Comparison of ENCODE assay signal across 8 cellular contexts in the genomic region with DNA sequence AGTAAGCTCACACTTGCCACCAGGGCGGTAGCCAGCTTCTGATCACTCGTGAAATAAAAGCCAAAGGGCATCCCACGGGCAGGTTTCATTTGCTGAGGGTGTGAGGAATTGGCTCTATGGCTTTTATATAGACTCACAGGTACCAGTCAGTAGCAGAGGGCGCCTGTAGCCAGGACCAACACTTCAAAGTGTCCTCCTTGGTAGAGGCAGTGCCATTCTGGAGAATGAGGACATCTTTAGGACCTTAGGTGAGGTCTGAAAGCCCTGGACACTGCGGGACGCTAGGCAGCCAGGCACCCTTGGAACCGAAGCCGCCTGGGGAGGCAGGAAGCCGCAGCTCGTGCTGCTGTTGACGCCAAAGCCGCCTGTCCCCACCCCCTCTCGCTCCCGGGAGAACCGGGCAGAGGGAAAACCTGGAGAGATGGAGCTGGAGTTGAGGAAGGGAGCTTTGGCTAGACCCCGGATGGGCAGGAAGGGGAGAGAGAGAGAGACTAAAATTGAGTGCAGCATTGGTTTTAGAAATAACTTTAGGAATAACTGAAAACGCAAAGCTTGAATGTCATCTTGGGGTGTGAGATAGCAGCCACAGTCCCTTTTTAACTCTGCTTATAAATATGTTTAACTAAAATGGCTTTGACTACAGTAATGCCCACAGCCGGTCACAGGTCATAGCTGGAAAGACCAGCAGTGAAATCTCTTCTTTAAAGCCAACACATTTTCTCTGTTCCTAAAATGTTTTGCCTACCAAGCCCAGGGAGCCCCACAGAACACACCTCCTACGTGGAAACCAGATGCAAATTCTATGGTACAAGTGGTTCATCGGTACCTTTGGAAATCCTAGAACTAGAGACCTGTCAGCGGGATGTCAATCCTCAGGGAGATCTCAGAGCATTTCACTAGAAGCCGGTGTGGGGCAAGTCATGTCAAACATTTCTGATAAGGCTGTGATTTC.
DNase-seq lines count a peak whose midpoint lies in the region; ATAC-seq and TF ChIP-seq lines count a peak whose summit lies in the region.

No MANE protein-coding gene starts in this region.

- ATAC-seq in activated T-cell treated with anti-CD3 and anti-CD28 coated beads, Interleukin-2, amount 50 U/mL, for 4 hours = peak; percentile 35 to 55
- ATAC-seq in naive thymus-derived CD4-positive, alpha-beta T cell = peak; percentile 10
- ATAC-seq in GM19395 (IDR thresholded peaks at IDR 0.05; ENCODE audit: unreplicated experiment) = no peak

- H3K4me1 Mint-ChIP-seq in activated T-cell treated with anti-CD3 and anti-CD28 coated beads, Interleukin-2, amount 50 U/mL, for 4 hours (ENCODE audit: low read depth) = peaks cover 6% of the 10 kb centered on the region
- peaks cover 2 to 7% (median 5%) of the 10 kb centered on the region in 7 donors for H3K4me1 Mint-ChIP-seq in naive thymus-derived CD4-positive, alpha-beta T cell
- peaks cover 13% of the 10 kb centered on the region for H3K4me1 Mint-ChIP-seq in type B pancreatic cell (ENCODE audit: unreplicated experiment)

- H3K4me3 Mint-ChIP-seq in activated T-cell treated with anti-CD3 and anti-CD28 coated beads, Interleukin-2, amount 50 U/mL, for 4 hours = peak overlapping the region; percentile 54
- H3K4me3 Mint-ChIP-seq in naive thymus-derived CD4-positive, alpha-beta T cell = peak overlapping the region; percentile 6 to 72 (median 58)
- H3K4me3 Mint-ChIP-seq in type B pancreatic cell = peak overlapping the region; percentile 86

- H3K27ac ChIP-seq in naive thymus-derived CD4-positive, alpha-beta T cell (ENCODE audit: low read depth, low read length) = no peak overlapping the region

- no peaks in the 10 kb centered on the region for H3K36me3 ChIP-seq in ES-I3 (ENCODE audit: insufficient read depth, low read length)
- no peaks in the 10 kb centered on the region for H3K36me3 ChIP-seq in naive thymus-derived CD4-positive, alpha-beta T cell (ENCODE audit: control insufficient read depth in 2 of 3, insufficient read depth in 3 of 3, low read length in 3 of 3)

- H3K27ac Mint-ChIP-seq in naive thymus-derived CD4-positive, alpha-beta T cell = no peak overlapping the region
- peak overlapping the region; percentile 60 for H3K27ac Mint-ChIP-seq in type B pancreatic cell

- POLR2A ChIA-PET in naive thymus-derived CD4-positive, alpha-beta T cell (lab: Charles Lee) = no interaction called here

- no peaks in the 10 kb centered on the region for H3K36me3 Mint-ChIP-seq in activated T-cell treated with anti-CD3 and anti-CD28 coated beads, Interleukin-2, amount 50 U/mL, for 4 hours (ENCODE audit: insufficient read depth)
- no peaks in the 10 kb centered on the region for H3K36me3 Mint-ChIP-seq in naive thymus-derived CD4-positive, alpha-beta T cell
- no peaks in the 10 kb centered on the region for H3K36me3 Mint-ChIP-seq in type B pancreatic cell

- H3K9me3 Mint-ChIP-seq in activated T-cell treated with anti-CD3 and anti-CD28 coated beads, Interleukin-2, amount 50 U/mL, for 4 hours = peaks cover 4% of the 10 kb centered on the region
- H3K9me3 Mint-ChIP-seq in naive thymus-derived CD4-positive, alpha-beta T cell = peaks cover 0 to 11% (median 3%) of the 10 kb centered on the region in 11 donors
- H3K9me3 Mint-ChIP-seq in type B pancreatic cell = no peaks in the 10 kb centered on the region

- H3K27me3 Mint-ChIP-seq in activated T-cell treated with anti-CD3 and anti-CD28 coated beads, Interleukin-2, amount 50 U/mL, for 4 hours (ENCODE audit: low read depth) = peaks cover 34% of the 10 kb centered on the region
- peaks cover 34 to 67% (median 43%) of the 10 kb centered on the region in 5 donors for H3K27me3 Mint-ChIP-seq in naive thymus-derived CD4-positive, alpha-beta T cell
- H3K27me3 Mint-ChIP-seq in type B pancreatic cell = no peaks in the 10 kb centered on the region

- H3K4me1 ChIP-seq in ES-I3 (ENCODE audit: insufficient read depth, low read length) = peaks cover 12% of the 10 kb centered on the region
- no peaks in the 10 kb centered on the region for H3K4me1 ChIP-seq in naive thymus-derived CD4-positive, alpha-beta T cell (ENCODE audit: control insufficient read depth in 2 of 2, insufficient read depth in 2 of 2, low read length in 2 of 2)

- intact Hi-C loops in naive thymus-derived CD4-positive, alpha-beta T cell (cut with micrococcal nuclease) = no loop called here

- TF ChIP-seq CTCF in fibroblast of villous mesenchyme (IDR thresholded peaks at IDR 0.05; ENCODE audit: insufficient read depth, low read depth, low read length) = no peak
- no peak for TF ChIP-seq CTCF in type B pancreatic cell (conservative IDR thresholded peaks at IDR 0.05)

- H3K4me3 ChIP-seq in fibroblast of villous mesenchyme (ENCODE audit: low read depth, low read length) = peak overlapping the region; percentile 36
- no peak overlapping the region for H3K4me3 ChIP-seq in naive thymus-derived CD4-positive, alpha-beta T cell (ENCODE audit: low read length)

- H3K9me3 ChIP-seq in ES-I3 (ENCODE audit: control insufficient read depth, insufficient read depth, low read length) = no peaks in the 10 kb centered on the region
- H3K9me3 ChIP-seq in naive thymus-derived CD4-positive, alpha-beta T cell (ENCODE audit: control insufficient read depth in 2 of 3, low read length in 3 of 3) = no peaks in the 10 kb centered on the region

- DNase-seq in NCI-H2029 (lab: John Stamatoyannopoulos, UW) (peak; percentile 88), fibroblast of villous mesenchyme (ENCODE audit: low read depth) (peak; percentile 91), type B pancreatic cell (ENCODE audit: extremely low spot score, unreplicated experiment) (peak; percentile 82), GOT3 (lab: John Stamatoyannopoulos, UW) (no peak)
- DNase-seq in activated T-cell treated with anti-CD3 and anti-CD28 coated beads, Interleukin-2, amount 50 U/mL, for 4 hours = no peak
- peak in 3 of 9 donors; percentile 6 to 27 (median 6) for DNase-seq in naive thymus-derived CD4-positive, alpha-beta T cell

- H3K9ac ChIP-seq in ES-I3 (ENCODE audit: low read depth, low read length) = peak overlapping the region; percentile 46; the same call in 1 of the 2 replicates

- H3K27me3 ChIP-seq in naive thymus-derived CD4-positive, alpha-beta T cell (ENCODE audit: control insufficient read depth in 2 of 2, insufficient read depth in 2 of 2, low read length in 2 of 2) = peaks cover 0 to 3% of the 10 kb centered on the region in 2 donors

- CTCF ChIA-PET in naive thymus-derived CD4-positive, alpha-beta T cell (lab: Charles Lee) = no interaction called here

Comparison
In these comparisons a context has a peak if more than half of its experiments do, and no peak if none do; other contexts are left out.
1. DNase-seq: peak in NCI-H2029 (single experiment), fibroblast of villous mesenchyme (single experiment) and type B pancreatic cell (single experiment); none in activated T-cell treated with anti-CD3 and anti-CD28 coated beads, Interleukin-2, amount 50 U/mL, for 4 hours (single experiment) and GOT3 (single experiment).
2. Peak in every context shown above with its lines, with median percentiles within 50 percentile points of each other: H3K4me3 Mint-ChIP-seq.